ENCODE assay signal across 24 cellular contexts in genomic region chr7:56107954-56108258, GRCh38. TPM values are rescaled to one million over a fixed set of nuclear protein-coding genes. Genes with fewer than 3 reads are reported as not detected.
DNase-seq lines count a peak whose midpoint lies in the region; ATAC-seq and TF ChIP-seq lines count a peak whose summit lies in the region.
"Had no signal": no experiment of that assay in that cellular context is flagged by ENCODE, and none has a peak within 500 bp of the region (broad histone marks: within the 10 kb centered on the region; RNA-seq: fewer than 3 reads in every experiment).

No MANE protein-coding gene starts in this region.

- H3K4me1 Mint-ChIP-seq in CD4-positive, alpha-beta memory T cell, result peaks cover 16 to 43% (median 27%) of the 10 kb centered on the region in 4 donors
- H3K4me1 Mint-ChIP-seq in activated T-helper 1 cell treated with anti-CD3 and anti-CD28 coated beads, Interleukin-12 subunit alpha, Interleukin-12 subunit beta, Interleukin-2, Interleukin-4 antibody, amounts not matched to agents 30 ng/mL and 10 ng/mL and 1 ng/mL, durations not matched to agents 14 hours and 24 hours and 36 hours (ENCODE audit: low read depth), result peaks cover 21% of the 10 kb centered on the region
- H3K4me1 Mint-ChIP-seq in mesothelial cell of epicardium, result peaks cover 15% of the 10 kb centered on the region

- no peak overlapping the region for H3K27ac ChIP-seq in BLaER1
- no peak overlapping the region for H3K27ac ChIP-seq in CD4-positive, alpha-beta memory T cell (ENCODE audit: low read depth, low read length)
- H3K27ac ChIP-seq: body of pancreas, epithelial cell of prostate, upper lobe of left lung had no signal

- peak overlapping the region; percentile 15 to 99 (median 96) for H3K4me3 Mint-ChIP-seq in CD4-positive, alpha-beta memory T cell
- H3K4me3 Mint-ChIP-seq in activated T-helper 1 cell treated with anti-CD3 and anti-CD28 coated beads, Interleukin-12 subunit alpha, Interleukin-12 subunit beta, Interleukin-2, Interleukin-4 antibody, amounts not matched to agents 30 ng/mL and 10 ng/mL and 1 ng/mL, durations not matched to agents 14 hours and 24 hours and 36 hours, result peak overlapping the region; percentile 95
- peak overlapping the region; percentile 2 for H3K4me3 Mint-ChIP-seq in mesothelial cell of epicardium

- peaks cover 30% of the 10 kb centered on the region for H3K4me1 ChIP-seq in BLaER1
- peaks cover 28% of the 10 kb centered on the region for H3K4me1 ChIP-seq in CD4-positive, alpha-beta memory T cell (ENCODE audit: insufficient read depth, low read length)

- H3K4me3 ChIP-seq in BLaER1, result no peak overlapping the region
- no peak overlapping the region for H3K4me3 ChIP-seq in CD4-positive, alpha-beta memory T cell (ENCODE audit: low read length in 2 of 2)
- no peak overlapping the region for H3K4me3 ChIP-seq in foreskin fibroblast (ENCODE audit: low read depth in 1 of 2, low read length in 2 of 2)
- H3K4me3 ChIP-seq: body of pancreas, upper lobe of left lung had no signal

- peaks cover 33% of the 10 kb centered on the region for H4K20me1 ChIP-seq in BLaER1

- intact Hi-C loops in CD4-positive, alpha-beta memory T cell (cut with micrococcal nuclease), result loop anchor here (1.0 to 5.0 kb wide), 2 partner anchors 143 to 221 kb away; partner anchors contain the start of gene ZNF713
- intact Hi-C loops in activated T-helper 1 cell treated with anti-CD3 and anti-CD28 coated beads, Interleukin-12 subunit alpha, Interleukin-12 subunit beta, Interleukin-2, Interleukin-4 antibody, amounts not matched to agents 30 ng/mL and 10 ng/mL and 1 ng/mL, durations not matched to agents 14 hours and 24 hours and 36 hours (cut with micrococcal nuclease), result loop anchor here (5.0 kb wide), 2 partner anchors 99 to 536 kb away; partner anchors contain the start of gene VOPP1

- no peak for DNase-seq in CD4-positive, alpha-beta memory T cell
- no peak for DNase-seq in activated T-helper 1 cell treated with anti-CD3 and anti-CD28 coated beads, Interleukin-12 subunit alpha, Interleukin-12 subunit beta, Interleukin-2, Interleukin-4 antibody, amounts not matched to agents 30 ng/mL and 10 ng/mL and 1 ng/mL, durations not matched to agents 14 hours and 24 hours and 36 hours (ENCODE audit: low spot score)
- DNase-seq in mesothelial cell of epicardium (ENCODE audit: low spot score in 2 of 2, unreplicated experiment in 2 of 2), result no peak
- no peak for DNase-seq in DMS53 (lab: John Stamatoyannopoulos, UW)
- DNase-seq in foreskin fibroblast, result no peak
- no peak for DNase-seq in AG20443 (ENCODE audit: low spot score)
- DNase-seq: activated effector memory CD4-positive, alpha-beta T cell treated with Interleukin-2 at 50 U/mL for 16 hours; body of pancreas; cortex of kidney; DMS 273 treated with DMSO at 0.1 percent for 48 hours; NCI-H1092; NCI-H748 treated with DMSO at 0.1 percent for 48 hours; stimulated activated CD4-positive, alpha-beta T cell treated with anti-CD3 and anti-CD28 coated beads, Interleukin-12 subunit alpha, Interleukin-12 subunit beta, amount 100 ng/mL, for 4 hours; stimulated activated naive CD4-positive, alpha-beta T cell treated with Interleukin-2 at 50 U/mL for 16 hours; upper lobe of left lung had no signal

- peaks cover 0 to 2% (median 0%) of the 10 kb centered on the region in 8 donors for H3K9me3 Mint-ChIP-seq in CD4-positive, alpha-beta memory T cell
- H3K9me3 Mint-ChIP-seq in activated T-helper 1 cell treated with anti-CD3 and anti-CD28 coated beads, Interleukin-12 subunit alpha, Interleukin-12 subunit beta, Interleukin-2, Interleukin-4 antibody, amounts not matched to agents 30 ng/mL and 10 ng/mL and 1 ng/mL, durations not matched to agents 14 hours and 24 hours and 36 hours, result peaks cover 12% of the 10 kb centered on the region
- H3K9me3 Mint-ChIP-seq in mesothelial cell of epicardium, result peaks cover 7% of the 10 kb centered on the region

- H3K27me3 ChIP-seq in BLaER1, result no peaks in the 10 kb centered on the region
- H3K27me3 ChIP-seq in CD4-positive, alpha-beta memory T cell (ENCODE audit: insufficient read depth, low read length), result no peaks in the 10 kb centered on the region
- H3K27me3 ChIP-seq: body of pancreas, upper lobe of left lung had no signal

- CTCF ChIA-PET in CD4-positive, alpha-beta memory T cell (lab: Charles Lee; ENCODE audit: partially characterized antibody), result interaction anchor here (1.0 kb wide), 1 partner anchor 42 kb away, joined by 3 read pairs; no protein-coding TSS in a partner anchor

- no peak for ATAC-seq in GM21515 (IDR thresholded peaks at IDR 0.05; ENCODE audit: unreplicated experiment)
- ATAC-seq: body of pancreas, Panc1 had no signal

- 0 out of 2 replicates have a peak overlapping the region, but pooled peaks have one; percentile 74 for H3K4me2 ChIP-seq in BLaER1

- POLR2A ChIA-PET in CD4-positive, alpha-beta memory T cell (lab: Charles Lee; ENCODE audit: partially characterized antibody), result interaction anchor here (1.1 kb wide), 1 partner anchor 56 kb away, joined by 4 read pairs; the partner anchor contains the start of gene CCT6A

- peaks cover 22% of the 10 kb centered on the region for H3K36me3 ChIP-seq in BLaER1
- H3K36me3 ChIP-seq in CD4-positive, alpha-beta memory T cell (ENCODE audit: insufficient read depth, low read length), result peaks cover 8% of the 10 kb centered on the region

- TF ChIP-seq CTCF in mesothelial cell of epicardium (IDR thresholded peaks at IDR 0.05; ENCODE audit: unreplicated experiment) (no peak), foreskin fibroblast (IDR thresholded peaks at IDR 0.05; ENCODE audit: low read depth, low read length) (no peak)

- H3K36me3 Mint-ChIP-seq in CD4-positive, alpha-beta memory T cell, result peaks cover 5 to 26% of the 10 kb centered on the region in 2 donors
- H3K36me3 Mint-ChIP-seq in activated T-helper 1 cell treated with anti-CD3 and anti-CD28 coated beads, Interleukin-12 subunit alpha, Interleukin-12 subunit beta, Interleukin-2, Interleukin-4 antibody, amounts not matched to agents 30 ng/mL and 10 ng/mL and 1 ng/mL, durations not matched to agents 14 hours and 24 hours and 36 hours (ENCODE audit: low read depth), result peaks cover 27% of the 10 kb centered on the region
- peaks cover 7% of the 10 kb centered on the region for H3K36me3 Mint-ChIP-seq in mesothelial cell of epicardium

- H3K27ac Mint-ChIP-seq in CD4-positive, alpha-beta memory T cell, result peak overlapping the region in 3 of 7 donors; percentile 70 to 83 (median 74)
- H3K27ac Mint-ChIP-seq in activated T-helper 1 cell treated with anti-CD3 and anti-CD28 coated beads, Interleukin-12 subunit alpha, Interleukin-12 subunit beta, Interleukin-2, Interleukin-4 antibody, amounts not matched to agents 30 ng/mL and 10 ng/mL and 1 ng/mL, durations not matched to agents 14 hours and 24 hours and 36 hours, result peak overlapping the region; percentile 13
- no peak overlapping the region for H3K27ac Mint-ChIP-seq in mesothelial cell of epicardium

- H3K9me3 ChIP-seq in BLaER1, result peaks cover 16% of the 10 kb centered on the region
- no peaks in the 10 kb centered on the region for H3K9me3 ChIP-seq in CD4-positive, alpha-beta memory T cell (ENCODE audit: control insufficient read depth in 1 of 2, low read length in 2 of 2)
- H3K9me3 ChIP-seq: body of pancreas, upper lobe of left lung had no signal

- no peak overlapping the region for H3K9ac ChIP-seq in BLaER1

- peaks cover 0 to 2% of the 10 kb centered on the region in 2 donors for H3K27me3 Mint-ChIP-seq in CD4-positive, alpha-beta memory T cell
- H3K27me3 Mint-ChIP-seq in activated T-helper 1 cell treated with anti-CD3 and anti-CD28 coated beads, Interleukin-12 subunit alpha, Interleukin-12 subunit beta, Interleukin-2, Interleukin-4 antibody, amounts not matched to agents 30 ng/mL and 10 ng/mL and 1 ng/mL, durations not matched to agents 14 hours and 24 hours and 36 hours (ENCODE audit: insufficient read depth), result no peaks in the 10 kb centered on the region
- peaks cover 4% of the 10 kb centered on the region for H3K27me3 Mint-ChIP-seq in mesothelial cell of epicardium (ENCODE audit: low read depth)

RNA-seq across cellular contexts. Expression of gene CHCHD2, which starts 1.6 kb away (rescaled TPM):
- 100 to 1,000 TPM; 147 to 156 TPM for total RNA-seq in CD4-positive, alpha-beta memory T cell
- polyA plus RNA-seq in CD4-positive, alpha-beta memory T cell, result 100 to 1,000 TPM; 504 to 526 TPM
- total RNA-seq in activated T-helper 1 cell treated with anti-CD3 and anti-CD28 coated beads, Interleukin-12 subunit alpha, Interleukin-12 subunit beta, Interleukin-2, Interleukin-4 antibody, amounts not matched to agents 30 ng/mL and 10 ng/mL and 1 ng/mL, durations not matched to agents 14 hours and 24 hours and 36 hours, result 613 and 617 TPM in 2 replicates
- 195 to 215 TPM (median 214 TPM) in 3 replicates for total RNA-seq in mesothelial cell of epicardium

RNA-seq across cellular contexts. Expression of gene NUPR2, which starts 8.3 kb away (rescaled TPM):
- total RNA-seq in CD4-positive, alpha-beta memory T cell, result 1 to 10 TPM in 1 of 2 experiments, not detected in 1; 1.2 TPM
- polyA plus RNA-seq in CD4-positive, alpha-beta memory T cell, result 1 to 10 TPM; 1.3 to 1.5 TPM
- not detected in 2 replicates for total RNA-seq in activated T-helper 1 cell treated with anti-CD3 and anti-CD28 coated beads, Interleukin-12 subunit alpha, Interleukin-12 subunit beta, Interleukin-2, Interleukin-4 antibody, amounts not matched to agents 30 ng/mL and 10 ng/mL and 1 ng/mL, durations not matched to agents 14 hours and 24 hours and 36 hours
- not detected in 3 replicates for total RNA-seq in mesothelial cell of epicardium
- total RNA-seq: glomerular endothelial cell, H1, liver, pulmonary artery endothelial cell, SK-MEL-5 had no signal
- polyA plus RNA-seq: H1, liver had no signal

RNA-seq across cellular contexts. Expression of gene PHKG1, which starts 15.2 kb away (rescaled TPM):
- 1 to 10 TPM; 2.9 to 3.7 TPM for total RNA-seq in CD4-positive, alpha-beta memory T cell
- polyA plus RNA-seq in CD4-positive, alpha-beta memory T cell, result under 1 TPM in 1 of 2 donors, not detected in 1; 0.53 TPM
- total RNA-seq in activated T-helper 1 cell treated with anti-CD3 and anti-CD28 coated beads, Interleukin-12 subunit alpha, Interleukin-12 subunit beta, Interleukin-2, Interleukin-4 antibody, amounts not matched to agents 30 ng/mL and 10 ng/mL and 1 ng/mL, durations not matched to agents 14 hours and 24 hours and 36 hours, result 3.4 and 4.3 TPM in 2 replicates
- 1.7 to 2.6 TPM (median 2.6 TPM) in 3 replicates for total RNA-seq in mesothelial cell of epicardium
- total RNA-seq: body of pancreas had no signal

RNA-seq across cellular contexts. Expression of gene SUMF2, which starts 43.8 kb away (rescaled TPM):
- 100 to 1,000 TPM; 172 to 177 TPM for total RNA-seq in CD4-positive, alpha-beta memory T cell
- polyA plus RNA-seq in CD4-positive, alpha-beta memory T cell, result 100 to 1,000 TPM in 1 of 2 donors, 10 to 100 TPM in 1; 79.9 to 157 TPM
- total RNA-seq in activated T-helper 1 cell treated with anti-CD3 and anti-CD28 coated beads, Interleukin-12 subunit alpha, Interleukin-12 subunit beta, Interleukin-2, Interleukin-4 antibody, amounts not matched to agents 30 ng/mL and 10 ng/mL and 1 ng/mL, durations not matched to agents 14 hours and 24 hours and 36 hours, result 157 and 166 TPM in 2 replicates
- 153 to 156 TPM (median 156 TPM) in 3 replicates for total RNA-seq in mesothelial cell of epicardium

RNA-seq across cellular contexts. Expression of gene CCT6A, which starts 56.3 kb away (rescaled TPM):
- total RNA-seq in CD4-positive, alpha-beta memory T cell, result 10 to 100 TPM; 72.9 to 78.2 TPM
- polyA plus RNA-seq in CD4-positive, alpha-beta memory T cell, result 100 to 1,000 TPM in 1 of 2 donors, 10 to 100 TPM in 1; 94.7 to 113 TPM
- total RNA-seq in activated T-helper 1 cell treated with anti-CD3 and anti-CD28 coated beads, Interleukin-12 subunit alpha, Interleukin-12 subunit beta, Interleukin-2, Interleukin-4 antibody, amounts not matched to agents 30 ng/mL and 10 ng/mL and 1 ng/mL, durations not matched to agents 14 hours and 24 hours and 36 hours, result 308 TPM in 2 replicates
- total RNA-seq in mesothelial cell of epicardium, result 124 to 130 TPM (median 127 TPM) in 3 replicates

Comparison
In these comparisons a context has a peak if more than half of its experiments do, and no peak if none do; other contexts are left out.
1. H3K4me3 Mint-ChIP-seq: peak in every context shown above with its lines; median percentile 96 in CD4-positive, alpha-beta memory T cell; 95 in activated T-helper 1 cell treated with anti-CD3 and anti-CD28 coated beads, Interleukin-12 subunit alpha, Interleukin-12 subunit beta, Interleukin-2, Interleukin-4 antibody, amounts not matched to agents 30 ng/mL and 10 ng/mL and 1 ng/mL, durations not matched to agents 14 hours and 24 hours and 36 hours; 2 in mesothelial cell of epicardium.